ENCODE assay signal across 12 cellular contexts in the genomic region with DNA sequence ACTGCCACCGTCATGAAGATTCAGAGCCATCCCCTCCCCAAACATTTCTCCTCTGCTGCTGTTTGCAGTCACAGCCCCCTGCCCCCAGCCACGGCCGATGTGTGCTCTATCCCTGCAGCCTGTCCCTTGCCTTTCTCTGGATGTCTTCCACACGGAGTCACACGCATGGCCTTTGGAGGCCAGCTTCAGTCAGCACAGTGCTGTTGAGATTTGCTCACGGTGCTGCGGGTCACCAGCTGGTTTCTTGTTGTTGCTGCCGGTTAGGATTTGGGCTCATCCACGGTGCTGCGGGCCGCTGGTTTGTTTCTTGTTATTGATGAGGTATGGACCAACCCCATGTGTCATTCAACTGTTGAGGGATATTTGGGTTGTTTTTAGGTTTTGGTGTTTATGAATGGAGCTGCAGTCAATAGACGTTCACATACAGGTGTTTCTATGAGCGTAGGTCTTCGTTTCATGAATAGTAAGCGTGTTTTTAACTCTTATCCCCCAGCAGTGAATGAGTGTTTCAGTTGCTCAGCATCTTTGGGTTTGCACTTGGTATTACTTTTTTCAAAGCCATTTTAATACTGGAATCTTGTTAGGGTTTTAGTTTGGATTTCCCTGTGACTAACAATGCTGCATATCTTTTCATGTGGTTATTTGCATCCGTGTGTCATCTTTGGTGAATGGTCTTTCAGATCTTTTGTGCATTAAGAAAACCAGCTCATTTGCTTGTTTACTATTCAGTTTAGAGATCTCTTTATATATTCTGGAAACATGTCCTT. TPM values are rescaled to one million over a fixed set of nuclear protein-coding genes. Genes with fewer than 3 reads are reported as not detected.
DNase-seq lines count a peak whose midpoint lies in the region; ATAC-seq and TF ChIP-seq lines count a peak whose summit lies in the region.
"Had no signal": no experiment of that assay in that cellular context is flagged by ENCODE, and none has a peak within 500 bp of the region (broad histone marks: within the 10 kb centered on the region; RNA-seq: fewer than 3 reads in every experiment).

No MANE protein-coding gene starts in this region.

- in situ Hi-C loops in IMR-90 (cut with MboI; ENCODE audit: low sequenced_read_pairs) = no loop called here

- POLR2A ChIA-PET in IMR-90 (lab: Charles Lee; ENCODE audit: unreplicated experiment) = no interaction called here

- peak overlapping the region; percentile 95 for H2BK5ac ChIP-seq in IMR-90 (ENCODE audit: low read depth, low read length, poor library complexity, severe bottlenecking)

- H3K27me3 ChIP-seq in DOHH2 (ENCODE audit: control insufficient read depth, low read length) (no peaks in the 10 kb centered on the region), IMR-90 (ENCODE audit: control insufficient read depth, insufficient read depth, low read length) (no peaks in the 10 kb centered on the region)

- peaks cover 16% of the 10 kb centered on the region for H3K79me2 ChIP-seq in DOHH2 (ENCODE audit: control insufficient read depth, low read length)

- peak overlapping the region; percentile 84 for H3K27ac ChIP-seq in DOHH2 (ENCODE audit: low read depth, low read length)
- peak overlapping the region; percentile 94 for H3K27ac ChIP-seq in IMR-90 (ENCODE audit: insufficient read depth, low read length)
- H3K27ac ChIP-seq: gastroesophageal sphincter had no signal

- no peaks in the 10 kb centered on the region for H4K20me1 ChIP-seq in DOHH2 (ENCODE audit: control insufficient read depth, insufficient read depth, low read depth, low read length)
- H4K20me1 ChIP-seq in IMR-90 (ENCODE audit: insufficient read depth, low read length) = no peaks in the 10 kb centered on the region

- peaks cover 16% of the 10 kb centered on the region; the same call in 1 of the 2 replicates for H3F3A ChIP-seq in DOHH2 (ENCODE audit: control insufficient read depth, insufficient read depth)

- dilution Hi-C loops in IMR-90 (cut with HindIII; ENCODE audit: low sequenced_read_pairs, unreplicated experiment) = no loop called here

- H3K9me1 ChIP-seq in IMR-90 (ENCODE audit: insufficient read depth, low read length) = peaks cover 26% of the 10 kb centered on the region

- H3K4me1 Mint-ChIP-seq in nephron progenitor cell = peaks cover 26% of the 10 kb centered on the region

- H2BK15ac ChIP-seq in IMR-90 (ENCODE audit: low read depth, low read length) = peak overlapping the region; percentile 88; the same call in 2 of the 3 replicates

- H3K56ac ChIP-seq in IMR-90 (ENCODE audit: extremely low read depth, insufficient read depth, low read length) = peak overlapping the region; percentile 85

- peak overlapping the region; percentile 96 for H2AK5ac ChIP-seq in IMR-90 (ENCODE audit: low read depth, low read length)

- CTCF ChIA-PET in IMR-90 (lab: Yijun Ruan, JAX) = interaction anchor here (0.6 to 1.0 kb wide), 3 partner anchors 24 to 71 kb away, joined by 3 to 4 read pairs (median 3); no protein-coding TSS in a partner anchor

- H3K9ac ChIP-seq in IMR-90 (ENCODE audit: low read depth, low read length) = no peak overlapping the region; the same call in 1 of the 2 replicates

- no peak overlapping the region for H3K4me3 Mint-ChIP-seq in nephron progenitor cell
- H3K4me3 Mint-ChIP-seq: brain, IgD-negative memory B cell had no signal

- BruUV-seq in IMR-90 (replicated peaks; lab: Mats Ljungman, UMichigan) = no TSS peak

- peak overlapping the region; percentile 89 for H3K23ac ChIP-seq in IMR-90 (ENCODE audit: low read depth, low read length)

- peaks cover 26 to 43% of the 10 kb centered on the region in 2 donors for H3K36me3 Mint-ChIP-seq in activated naive CD4-positive, alpha-beta T cell treated with anti-CD3 and anti-CD28 coated beads, Interleukin-2, amount 50 U/mL, for 72 hours
- no peaks in the 10 kb centered on the region for H3K36me3 Mint-ChIP-seq in nephron progenitor cell (ENCODE audit: low read depth)

- peak overlapping the region; percentile 46 for H3K4me2 ChIP-seq in DOHH2 (ENCODE audit: low read length)
- peak overlapping the region; percentile 10; the same call in 1 of the 2 replicates for H3K4me2 ChIP-seq in IMR-90 (ENCODE audit: low read depth, low read length)

- peak overlapping the region; percentile 56 for H2AK9ac ChIP-seq in IMR-90 (replicated peaks; ENCODE audit: low read depth, low read length, poor library complexity)

- TF ChIP-seq CTCF in DOHH2 (IDR thresholded peaks at IDR 0.05; ENCODE audit: low read depth, low read length, poor library complexity, severe bottlenecking) = no peak
- TF ChIP-seq CTCF in IMR-90 (conservative IDR thresholded peaks at IDR 0.05; ENCODE audit: low read depth, low read length) = no peak
- TF ChIP-seq CTCF in nephron progenitor cell (IDR thresholded peaks at IDR 0.05) = no peak

- peaks cover 0 to 27% of the 10 kb centered on the region in 2 donors for H3K9me3 Mint-ChIP-seq in activated naive CD4-positive, alpha-beta T cell treated with anti-CD3 and anti-CD28 coated beads, Interleukin-2, amount 50 U/mL, for 72 hours
- H3K9me3 Mint-ChIP-seq in nephron progenitor cell = peaks cover 34% of the 10 kb centered on the region

- peaks cover 63% of the 10 kb centered on the region for H3K4me1 ChIP-seq in DOHH2 (ENCODE audit: control insufficient read depth, low read length)
- peaks cover 27% of the 10 kb centered on the region for H3K4me1 ChIP-seq in IMR-90 (ENCODE audit: control insufficient read depth, insufficient read depth, low read length)

- peak overlapping the region; percentile 64 to 99 for H4K8ac ChIP-seq in IMR-90 (ENCODE audit: low read depth in 2 of 2, low read length in 2 of 2)

- H3K9me2 ChIP-seq in DOHH2 (replicated peaks; ENCODE audit: control insufficient read depth, low read length) = no peaks in the 10 kb centered on the region

- peak overlapping the region; percentile 100 for H4K91ac ChIP-seq in IMR-90 (ENCODE audit: insufficient read depth, low read depth, low read length)

- H3K4ac ChIP-seq in IMR-90 (ENCODE audit: low read depth, low read length) = peak overlapping the region; percentile 100

- H3K18ac ChIP-seq in IMR-90 (ENCODE audit: low read depth, low read length) = peak overlapping the region; percentile 91

- peaks cover 22 to 76% of the 10 kb centered on the region in 2 experiments for H3K79me1 ChIP-seq in IMR-90 (ENCODE audit: low read depth in 1 of 2, low read length in 2 of 2)

- peaks cover 46% of the 10 kb centered on the region for H3K27me3 Mint-ChIP-seq in nephron progenitor cell (ENCODE audit: low read depth, poor library complexity)

- 63% methylated on average over 4 of the region's 16 CpGs; no CpG with 5 or more reads in 1 of the 2 experiments for whole genome bisulfite sequencing in IMR-90 (ENCODE audit: extremely low coverage in 2 of 2, insufficient read length in 1 of 2), 2 experiments

- peak overlapping the region; percentile 8; the same call in 1 of the 2 replicates for H3K4me3 ChIP-seq in DOHH2 (ENCODE audit: low read length)
- no peak overlapping the region for H3K4me3 ChIP-seq in IMR-90 (ENCODE audit: insufficient read depth, low read depth, low read length)
- H3K4me3 ChIP-seq: gastroesophageal sphincter had no signal

- peaks cover 20% of the 10 kb centered on the region for H3K9me3 ChIP-seq in DOHH2 (ENCODE audit: control insufficient read depth, insufficient read depth, low read length)
- H3K9me3 ChIP-seq in IMR-90 (ENCODE audit: control insufficient read depth, insufficient read depth, low read length) = no peaks in the 10 kb centered on the region

- peak; percentile 50; the same call in 1 of the 2 replicates for TF ChIP-seq POLR2A in IMR-90 (IDR thresholded peaks at IDR 0.05; ENCODE audit: low read depth, low read length)

- peak overlapping the region; percentile 95 to 97 for H3K27ac Mint-ChIP-seq in activated naive CD4-positive, alpha-beta T cell treated with anti-CD3 and anti-CD28 coated beads, Interleukin-2, amount 50 U/mL, for 72 hours
- H3K27ac Mint-ChIP-seq in nephron progenitor cell = peak overlapping the region; percentile 17
- H3K27ac Mint-ChIP-seq: IgD-negative memory B cell had no signal

- peak overlapping the region; percentile 92 for H4K5ac ChIP-seq in IMR-90 (ENCODE audit: low read depth, low read length)

- H2BK120ac ChIP-seq in IMR-90 (ENCODE audit: low read depth, low read length) = peak overlapping the region; percentile 100

- no peak overlapping the region for H2AFZ ChIP-seq in IMR-90 (replicated peaks; ENCODE audit: low read length, poor library complexity)

- DNase-seq in IMR-90 (peak; percentile 89), nephron progenitor cell (no peak), DMS153 (lab: John Stamatoyannopoulos, UW) (no peak)
- peak in 1 of 2 donors; percentile 54 for DNase-seq in activated naive CD4-positive, alpha-beta T cell treated with anti-CD3 and anti-CD28 coated beads, Interleukin-2, amount 50 U/mL, for 72 hours (ENCODE audit: low spot score in 2 of 2)
- DNase-seq: T1000 had no signal

- peak overlapping the region; percentile 99 for H2BK20ac ChIP-seq in IMR-90 (ENCODE audit: low read depth, low read length)

- H3K36me3 ChIP-seq in DOHH2 (ENCODE audit: control insufficient read depth, low read length) (peaks cover 70% of the 10 kb centered on the region), IMR-90 (ENCODE audit: control insufficient read depth, insufficient read depth, low read length) (peaks cover 20% of the 10 kb centered on the region)
- H3K36me3 ChIP-seq: gastroesophageal sphincter had no signal

- peak; percentile 24 for ATAC-seq in IMR-90 (ENCODE audit: low read depth)
- ATAC-seq in activated naive CD4-positive, alpha-beta T cell treated with anti-CD3 and anti-CD28 coated beads, Interleukin-2, amount 50 U/mL, for 72 hours = peak; percentile 59 to 71
- ATAC-seq in GM21717 (IDR thresholded peaks at IDR 0.05; ENCODE audit: unreplicated experiment) = no peak
- no peak for ATAC-seq in GM18870 (IDR thresholded peaks at IDR 0.05; ENCODE audit: unreplicated experiment)
- no peak for ATAC-seq in GM21723 (IDR thresholded peaks at IDR 0.05; ENCODE audit: unreplicated experiment)
- ATAC-seq: gastroesophageal sphincter had no signal

- no peak for TF ChIP-seq RAD21 in IMR-90 (IDR thresholded peaks at IDR 0.05; ENCODE audit: low read length)

- H3K14ac ChIP-seq in IMR-90 (replicated peaks; ENCODE audit: low read depth, low read length) = peak overlapping the region; percentile 88

- intact Hi-C loops in IMR-90 (cut with micrococcal nuclease) = no loop called here

TF ChIP-seq in IMR-90, 13 proteins besides CTCF, POLR2A, EP300 and RAD21:
- TF ChIP-seq CEBPB (IDR thresholded peaks at IDR 0.05; ENCODE audit: low read depth, low read length) (no peak), MAFK (IDR thresholded peaks at IDR 0.05; ENCODE audit: low read depth, low read length) (no peak), FOS (IDR thresholded peaks at IDR 0.05; ENCODE audit: low read depth, low read length) (peak; percentile 51; the same call in 1 of the 2 replicates), SMC3 (IDR thresholded peaks at IDR 0.05; ENCODE audit: low read depth, low read length) (no peak), BHLHE40 (IDR thresholded peaks at IDR 0.05; ENCODE audit: low read depth, low read length) (no peak)

RNA-seq across cellular contexts. Expression of gene AHRR, which starts 57.6 kb away (rescaled TPM):
- total RNA-seq in IMR-90 (2012; rRNA removed) = 15.6 and 16.7 TPM in 2 replicates
- 36.1 and 37.1 TPM in 2 replicates for polyA plus RNA-seq in IMR-90 (2012; rRNA removed)
- 24.9 and 33.9 TPM in 2 replicates for polyA plus RNA-seq in IMR-90 (2012; cell fraction: cytosol; rRNA removed)
- polyA plus RNA-seq in IMR-90 (2012; cell fraction: nucleus; rRNA removed; ENCODE audit: low replicate concordance) = 77.0 and 141 TPM in 2 replicates
- 10 to 100 TPM; 38.3 to 43.8 TPM for total RNA-seq in activated naive CD4-positive, alpha-beta T cell treated with anti-CD3 and anti-CD28 coated beads, Interleukin-2, amount 50 U/mL, for 72 hours

Comparison
In these comparisons a context has a peak if more than half of its experiments do, and no peak if none do; other contexts are left out.
1. ATAC-seq: peak in IMR-90 (single experiment) and activated naive CD4-positive, alpha-beta T cell treated with anti-CD3 and anti-CD28 coated beads, Interleukin-2, amount 50 U/mL, for 72 hours (2 of 2); none in GM21717 (single experiment), GM18870 (single experiment) and GM21723 (single experiment).